In genomic region chr13:53442979-53443378, GRCh38 we compare ENCODE assay signal across 28 cellular contexts.
"Had no signal": no experiment of that assay in that cellular context is flagged by ENCODE, and none has a peak within 500 bp of the region (broad histone marks: within the 10 kb centered on the region; RNA-seq: fewer than 3 reads in every experiment).

No MANE protein-coding gene starts in this region.

- H3K9me3 ChIP-seq: ovary, psoas muscle, suprapubic skin, testis, tibial artery, transverse colon, upper lobe of right lung, uterus had no signal

- H3K79me2 ChIP-seq: parathyroid adenoma had no signal

- H3K27me3 ChIP-seq: neural progenitor cell, ovary, spleen, suprapubic skin, testis, tibial artery, transverse colon, upper lobe of right lung, uterus had no signal

- H2AFZ ChIP-seq: neural progenitor cell, parathyroid adenoma had no signal

- H3K27ac ChIP-seq: neural progenitor cell, ovary, parathyroid adenoma, psoas muscle, skin epidermis, spleen, suprapubic skin, testis, tibial artery, transverse colon, upper lobe of right lung, uterus had no signal

- H3K4me1 ChIP-seq: neural progenitor cell, parathyroid adenoma, psoas muscle, spleen, suprapubic skin, testis, tibial artery, transverse colon, upper lobe of right lung, uterus had no signal

- H3K4me2 ChIP-seq: neural progenitor cell, smooth muscle cell had no signal

- DNase-seq: natural killer cell; occipital lobe; ovary; posterior cingulate gyrus; psoas muscle; right cardiac atrium; spleen; stimulated activated CD4-positive, alpha-beta T cell treated with anti-CD3 and anti-CD28 coated beads, Interleukin-12 subunit alpha, Interleukin-12 subunit beta, amount 100 ng/mL, for 4 hours; stimulated activated CD4-positive, alpha-beta T cell treated with anti-CD3 and anti-CD28 coated beads, Interleukin-1b, Interleukin-23, amount 100 ng/mL, for 48 hours; stimulated activated CD4-positive, alpha-beta T cell treated with anti-CD3 and anti-CD28 coated beads, Interleukin-4, amount 100 ng/mL, for 1 hour; stimulated activated CD4-positive, alpha-beta T cell treated with anti-CD3 and anti-CD28 coated beads, Interleukin-4, amount 100 ng/mL, for 4 hours; stimulated activated CD8-positive, alpha-beta memory T cell treated with anti-CD3 and anti-CD28 coated beads, Interleukin-4, amount 100 ng/mL, for 48 hours; stimulated activated naive CD4-positive, alpha-beta T cell; stimulated activated naive CD8-positive, alpha-beta T cell treated with anti-CD3 and anti-CD28 coated beads, Interleukin-15, amount 100 ng/mL, for 72 hours; stimulated activated naive CD8-positive, alpha-beta T cell treated with anti-CD3 and anti-CD28 coated beads, Interleukin-15, Interleukin-2, amounts not matched to agents 100 U/mL and 50 U/mL, for 24 hours; substantia nigra; testis; tibial artery; transverse colon; upper lobe of right lung; uterus had no signal

- ATAC-seq: natural killer cell; psoas muscle; right cardiac atrium; sciatic nerve; stimulated activated memory B cell treated with anti-CD40 and anti-IgM and Interleukin-4, amounts not matched to agents 10 μg/mL and 1 μg/mL and 100 μg/mL, for 72 hours; stimulated activated naive CD8-positive, alpha-beta T cell treated with anti-CD3 and anti-CD28 coated beads, Interleukin-15, amount 100 ng/mL, for 72 hours; stimulated activated naive CD8-positive, alpha-beta T cell treated with anti-CD3 and anti-CD28 coated beads, Interleukin-15, Interleukin-2, amounts not matched to agents 100 U/mL and 50 U/mL, for 24 hours; upper lobe of right lung had no signal

- H3K9ac ChIP-seq: neural progenitor cell, parathyroid adenoma had no signal

- H3K4me3 ChIP-seq: neural progenitor cell, ovary, psoas muscle, skin epidermis, smooth muscle cell, spleen, suprapubic skin, testis, tibial artery, transverse colon, upper lobe of right lung, uterus had no signal

- H3K36me3 ChIP-seq: neural progenitor cell, ovary, spleen, suprapubic skin, tibial artery, transverse colon, upper lobe of right lung, uterus had no signal
